Comparison of ENCODE assay signal across 18 cellular contexts in the genomic region with DNA sequence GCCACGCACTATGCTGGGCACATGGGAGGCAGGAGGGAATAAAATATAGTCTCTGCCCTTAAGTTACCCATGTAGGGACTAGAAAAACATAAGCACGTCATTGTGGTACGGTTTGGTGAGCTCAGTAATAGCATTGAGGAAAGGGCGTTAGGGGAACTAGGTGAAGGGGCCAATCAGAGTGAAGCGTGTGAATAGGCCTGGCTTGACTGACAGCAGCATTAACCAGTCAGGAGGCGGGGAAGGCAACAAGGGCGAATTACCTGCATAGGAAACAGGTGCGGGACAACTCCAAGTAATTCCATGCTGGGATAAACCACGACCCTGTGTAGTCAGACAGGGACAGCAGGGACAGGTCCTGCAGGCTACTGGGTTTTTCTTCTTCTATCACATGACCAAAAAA.
DNase-seq lines count a peak whose midpoint lies in the region; ATAC-seq, FAIRE-seq and TF ChIP-seq lines count a peak whose summit lies in the region.
"Had no signal": no experiment of that assay in that cellular context is flagged by ENCODE, and none has a peak within 500 bp of the region (broad histone marks: within the 10 kb centered on the region; RNA-seq: fewer than 3 reads in every experiment).

No MANE protein-coding gene starts in this region.

- no peak overlapping the region for H3K4me2 ChIP-seq in HepG2 (ENCODE audit: low read depth, low read length)
- no peak overlapping the region for H3K4me2 ChIP-seq in H1 (ENCODE audit: insufficient read depth in 1 of 2, low read depth in 2 of 2, low read length in 2 of 2)

- POLR2A ChIA-PET in HepG2 (lab: Yijun Ruan, JAX) (no interaction called here), H1 (lab: Charles Lee; ENCODE audit: partially characterized antibody) (no interaction called here)

- H3K4me1 ChIP-seq in HepG2 (ENCODE audit: insufficient read depth, low read length) (no peaks in the 10 kb centered on the region), right lobe of liver (no peaks in the 10 kb centered on the region), H1 (replicated peaks in 1 of 4; ENCODE audit: control insufficient read depth in 3 of 4, insufficient read depth in 4 of 4, low read length in 3 of 4) (no peaks in the 10 kb centered on the region), testis (no peaks in the 10 kb centered on the region)
- H3K4me1 ChIP-seq: SJSA1, upper lobe of left lung had no signal

- in situ Hi-C loops in HepG2 (cut with HindIII; ENCODE audit: extremely low pct_ligation_motif_present, low pct_unique_long_range_greater_than_20kb) = no loop called here

- H3K9me3 ChIP-seq in HepG2 (ENCODE audit: low read length) (no peaks in the 10 kb centered on the region), right lobe of liver (no peaks in the 10 kb centered on the region), H1 (ENCODE audit: insufficient read depth in 2 of 2, low read depth in 1 of 2, low read length in 1 of 2) (no peaks in the 10 kb centered on the region), testis (no peaks in the 10 kb centered on the region)
- H3K9me3 ChIP-seq: SJSA1, upper lobe of left lung had no signal

- H3K27ac ChIP-seq in HepG2 (ENCODE audit: extremely low read length, insufficient read depth, low read length) (no peak overlapping the region), right lobe of liver (no peak overlapping the region), H1 (ENCODE audit: low read depth, low read length) (no peak overlapping the region), testis (no peak overlapping the region)
- H3K27ac ChIP-seq: cardiac muscle cell, SJSA1, upper lobe of left lung had no signal

- no peak overlapping the region for H2AK5ac ChIP-seq in H1 (ENCODE audit: low read depth, low read length)

- CTCF ChIA-PET in HepG2 (lab: Yijun Ruan, JAX; ENCODE audit: low intra/inter-chr PET ratio, low total read pairs) (no interaction called here), H1 (lab: Charles Lee; ENCODE audit: partially characterized antibody) (interaction anchor here (0.9 to 1.0 kb wide), 2 partner anchors 9 to 251 kb away, joined by 3 to 4 read pairs; no protein-coding TSS in a partner anchor)

- TF ChIP-seq CTCF in HepG2 (CRISPR knock-in tag; IDR thresholded peaks at IDR 0.05) (no peak), right lobe of liver (IDR thresholded peaks at IDR 0.05) (no peak), H1 (IDR thresholded peaks at IDR 0.05; ENCODE audit: control extremely low read depth in 1 of 3, insufficient read depth in 1 of 3, low read depth in 1 of 3, low read length in 3 of 3) (no peak), testis (IDR thresholded peaks at IDR 0.05) (no peak)

- ATAC-seq in HepG2 (no peak), right lobe of liver (no peak), HG02759 (IDR thresholded peaks at IDR 0.05; ENCODE audit: unreplicated experiment) (no peak), GM21390 (IDR thresholded peaks at IDR 0.05; ENCODE audit: unreplicated experiment) (no peak)
- ATAC-seq: left cardiac atrium; naive thymus-derived CD4-positive, alpha-beta T cell; sciatic nerve; stimulated activated effector memory CD8-positive, alpha-beta T cell treated with anti-CD3 and anti-CD28 coated beads, Interleukin-12 subunit alpha, Interleukin-12 subunit beta, amount 100 ng/mL, for 72 hours had no signal

- TF ChIP-seq POLR2A in HepG2 (IDR thresholded peaks at IDR 0.05; ENCODE audit: insufficient read depth in 1 of 2, low read depth in 2 of 2, low read length in 2 of 2) (no peak), right lobe of liver (IDR thresholded peaks at IDR 0.05) (no peak), H1 (IDR thresholded peaks at IDR 0.05; ENCODE audit: control extremely low read depth in 1 of 2, low read depth in 2 of 2, low read length in 2 of 2) (no peak), testis (IDR thresholded peaks at IDR 0.05) (no peak)

- H3K56ac ChIP-seq in H1 (replicated peaks; ENCODE audit: insufficient read length, low read depth, low read length) = no peak overlapping the region

- H2BK5ac ChIP-seq in H1 (ENCODE audit: low read depth, low read length) = no peak overlapping the region

- no peak overlapping the region for H2BK15ac ChIP-seq in H1 (ENCODE audit: low read length)

- H4K20me1 ChIP-seq in HepG2 (ENCODE audit: insufficient read depth, low read length) (no peaks in the 10 kb centered on the region), H1 (replicated peaks in 1 of 2; ENCODE audit: control insufficient read depth in 1 of 2, insufficient read depth in 2 of 2, low read length in 2 of 2) (peaks cover 0 to 3% of the 10 kb centered on the region in 2 experiments)

- H3K27me3 ChIP-seq in HepG2 (ENCODE audit: control insufficient read depth in 1 of 2, insufficient read depth in 2 of 2, low read length in 2 of 2) = peaks cover 0 to 12% of the 10 kb centered on the region in 2 experiments; a peak in 1 of 5 replicates
- H3K27me3 ChIP-seq in right lobe of liver = no peaks in the 10 kb centered on the region
- no peaks in the 10 kb centered on the region for H3K27me3 ChIP-seq in H1 (replicated peaks in 1 of 4; ENCODE audit: control insufficient read depth in 3 of 4, extremely low read depth in 1 of 4, insufficient read depth in 3 of 4, low read length in 3 of 4)
- H3K27me3 ChIP-seq in testis = no peaks in the 10 kb centered on the region
- H3K27me3 ChIP-seq: cardiac muscle cell, upper lobe of left lung had no signal

- no peaks in the 10 kb centered on the region for H3K36me3 ChIP-seq in HepG2 (replicated peaks in 1 of 2; ENCODE audit: control insufficient read depth in 1 of 2, insufficient read depth in 2 of 2, low read length in 2 of 2)
- H3K36me3 ChIP-seq in right lobe of liver = no peaks in the 10 kb centered on the region
- H3K36me3 ChIP-seq in H1 (ENCODE audit: control insufficient read depth in 2 of 4, insufficient read depth in 4 of 4, low read length in 3 of 4) = no peaks in the 10 kb centered on the region
- H3K36me3 ChIP-seq in testis (ENCODE audit: low read depth, missing control alignments) = no peaks in the 10 kb centered on the region
- H3K36me3 ChIP-seq: cardiac muscle cell, SJSA1, upper lobe of left lung had no signal

- WGBS in HepG2 (ENCODE audit: low lambda C conversion rate) = 49% methylated on average over 9 of the region's 9 CpGs
- WGBS in right lobe of liver (ENCODE audit: insufficient coverage, low coverage, low lambda C conversion rate, missing lambda C conversion rate) = 71% methylated on average over 8 of the region's 9 CpGs
- WGBS in H1 (ENCODE audit: extremely low coverage in 1 of 2, insufficient coverage in 1 of 2, insufficient read length in 1 of 2, insufficient replicate concordance in 2 of 2, low coverage in 1 of 2, low lambda C conversion rate in 2 of 2, missing lambda C conversion rate in 1 of 2), 2 experiments = 90% methylated on average over 9 of the region's 9 CpGs; no CpG with 5 or more reads in 1 of the 2 experiments
- 57 to 77% methylated on average over 9 of the region's 9 CpGs for WGBS in testis, 2 donors

- no peak overlapping the region for H3K9ac ChIP-seq in HepG2 (ENCODE audit: insufficient read depth, low read depth, low read length)
- H3K9ac ChIP-seq in H1 (replicated peaks in 1 of 4; ENCODE audit: extremely low read depth in 1 of 4, low read depth in 3 of 4, low read length in 3 of 4) = no peak overlapping the region

- TF ChIP-seq RAD21 in HepG2 (CRISPR knock-in tag; IDR thresholded peaks at IDR 0.05) (no peak), H1 (IDR thresholded peaks at IDR 0.05 in 1 of 2, conservative IDR thresholded peaks at IDR 0.05 in 1 of 2; ENCODE audit: low read depth in 2 of 2, low read length in 2 of 2) (no peak)

- H4K8ac ChIP-seq in H1 (ENCODE audit: extremely low read depth, insufficient read depth, low read length) = no peak overlapping the region

- no peaks in the 10 kb centered on the region for H3K79me1 ChIP-seq in H1 (ENCODE audit: low read depth, low read length)

- no peak overlapping the region for H4K91ac ChIP-seq in H1 (replicated peaks; ENCODE audit: insufficient read length, low read length)

- no peak overlapping the region for H2AFZ ChIP-seq in HepG2 (ENCODE audit: low read length)
- no peak overlapping the region for H2AFZ ChIP-seq in H1 (ENCODE audit: low read length)

- H3K14ac ChIP-seq in H1 (ENCODE audit: insufficient read length) = no peak overlapping the region

- H3K23me2 ChIP-seq in H1 (ENCODE audit: low read depth, low read length) = no peaks in the 10 kb centered on the region

- no peak overlapping the region for H2BK120ac ChIP-seq in H1 (replicated peaks; ENCODE audit: low read depth, low read length)

- H3K4me3 ChIP-seq in HepG2 (replicated peaks in 1 of 3; ENCODE audit: insufficient read depth in 1 of 3, low read depth in 2 of 3, low read length in 3 of 3) (no peak overlapping the region), right lobe of liver (no peak overlapping the region), H1 (ENCODE audit: extremely low read depth in 1 of 4, insufficient read depth in 2 of 4, low read depth in 3 of 4, low read length in 4 of 4) (no peak overlapping the region), testis (no peak overlapping the region)
- H3K4me3 ChIP-seq: cardiac muscle cell, SJSA1, upper lobe of left lung had no signal

- H3K18ac ChIP-seq in H1 (ENCODE audit: extremely low read depth, low read length) = no peak overlapping the region

- no peak overlapping the region for H2BK20ac ChIP-seq in H1 (ENCODE audit: low read length)

- no TSS peak for BruUV-seq in HepG2 (replicated peaks; lab: Mats Ljungman, UMichigan)

- no peak overlapping the region for H4K5ac ChIP-seq in H1 (ENCODE audit: insufficient read length, low read depth, low read length)

- intact Hi-C loops in HepG2 (cut with micrococcal nuclease; ENCODE audit: unreplicated experiment) (no loop called here), right lobe of liver (cut with DNase I) (no loop called here), testis (cut with DNase I; ENCODE audit: low total_unique reads) (no loop called here)

- FAIRE-seq in HepG2 (lab: Jason Lieb, UNC) (no peak), H1 (lab: Jason Lieb, UNC) (no peak)

- no peak for DNase-seq in HepG2 (ENCODE audit: low spot score)
- DNase-seq in right lobe of liver = no peak
- DNase-seq in NCI-H226 = peak; percentile 11
- peak; percentile 15 to 61 for DNase-seq in H1 (ENCODE audit: low read depth in 1 of 2, low spot score in 2 of 2)
- DNase-seq in testis = peak; percentile 88
- no peak for DNase-seq in SIG-M5 (lab: John Stamatoyannopoulos, UW)
- DNase-seq: AML-193; left cardiac atrium; naive thymus-derived CD4-positive, alpha-beta T cell; NCI-H1436 treated with DMSO at 0.1 percent for 48 hours; stimulated activated CD4-positive, alpha-beta T cell treated with anti-CD3 and anti-CD28 coated beads, Interleukin-4, amount 100 ng/mL, for 1 hour had no signal

- H2BK12ac ChIP-seq in H1 (ENCODE audit: low read depth, low read length) = no peak overlapping the region

- H3K4ac ChIP-seq in H1 (replicated peaks; ENCODE audit: insufficient read length, low read depth, low read length) = no peak overlapping the region

- no peak overlapping the region for H3K23ac ChIP-seq in H1 (ENCODE audit: insufficient read length)

- H3K79me2 ChIP-seq in HepG2 (ENCODE audit: insufficient read depth, low read length) (no peaks in the 10 kb centered on the region), H1 (ENCODE audit: control insufficient read depth in 1 of 2, insufficient read depth in 2 of 2, low read length in 2 of 2) (no peaks in the 10 kb centered on the region)

- TF ChIP-seq EP300 in HepG2 (IDR thresholded peaks at IDR 0.05; ENCODE audit: low read depth in 2 of 2, low read length in 2 of 2) (no peak), HepG2 (CRISPR knock-in tag; IDR thresholded peaks at IDR 0.05; ENCODE audit: borderline replicate concordance) (no peak), H1 (IDR thresholded peaks at IDR 0.05; ENCODE audit: borderline replicate concordance in 1 of 2, low read depth in 2 of 2, low read length in 2 of 2) (no peak)

Comparison
In these comparisons a context has a peak if more than half of its experiments do, and no peak if none do; other contexts are left out.
1. DNase-seq: peak in NCI-H226 (single experiment), H1 (2 of 2) and testis (single experiment); none in HepG2 (single experiment), right lobe of liver (0 of 3) and SIG-M5 (single experiment).
2. Of the 41 proteins assayed by ChIP-seq in both HepG2 and H1: peak only in HepG2: none; only in H1: CHD2, SP1 and SP2; in both: none; in neither: 38.